ENCODE assay signal across 10 cellular contexts in genomic region chr7:23893942-23894890, GRCh38.
A peak's percentile ranks its signal among the peaks of the same experiment; 100 is the strongest.
DNase-seq lines count a peak whose midpoint lies in the region; ATAC-seq, FAIRE-seq and TF ChIP-seq lines count a peak whose summit lies in the region.
"Had no signal": no experiment of that assay in that cellular context is flagged by ENCODE, and none has a peak within 500 bp of the region (broad histone marks: within the 10 kb centered on the region; RNA-seq: fewer than 3 reads in every experiment).

No MANE protein-coding gene starts in this region.

- no peak overlapping the region for H2AFZ ChIP-seq in GM23248
- no peak overlapping the region for H2AFZ ChIP-seq in K562 (ENCODE audit: low read depth, low read length)

- H3K4me1 ChIP-seq in GM23248 (ENCODE audit: insufficient read depth) (no peaks in the 10 kb centered on the region), K562 (replicated peaks in 1 of 2; ENCODE audit: control insufficient read depth in 2 of 2, insufficient read depth in 2 of 2, low read length in 2 of 2) (no peaks in the 10 kb centered on the region; a peak in 1 of 5 replicates)

- H3K79me2 ChIP-seq in GM23248 (ENCODE audit: insufficient read depth) (no peaks in the 10 kb centered on the region), K562 (ENCODE audit: control insufficient read depth, insufficient read depth, low read length) (no peaks in the 10 kb centered on the region)

- no peak for TF ChIP-seq CTCF in K562 (IDR thresholded peaks at IDR 0.05 in 2 of 3, conservative IDR thresholded peaks at IDR 0.05 in 1 of 3; ENCODE audit: insufficient read depth in 2 of 3, low read depth in 1 of 3, low read length in 3 of 3)

- H3K9me3 ChIP-seq in GM23248 (ENCODE audit: low read depth) = no peaks in the 10 kb centered on the region
- no peaks in the 10 kb centered on the region for H3K9me3 ChIP-seq in K562 (replicated peaks; ENCODE audit: control insufficient read depth, insufficient read depth, low read depth, low read length)

- H3K9ac ChIP-seq in GM23248 (no peak overlapping the region), K562 (ENCODE audit: insufficient read depth in 1 of 2, low read depth in 2 of 2, low read length in 2 of 2) (no peak overlapping the region)

- H3K4me3 ChIP-seq in GM23248 = no peak overlapping the region
- H3K4me3 ChIP-seq in K562 = no peak overlapping the region

- DNase-seq in GM23248 = peak; percentile 9
- DNase-seq in RPMI8226 = peak; percentile 65
- no peak for DNase-seq in K562 (ENCODE audit: extremely low read depth in 1 of 4, low spot score in 3 of 4)
- DNase-seq in stimulated activated CD8-positive, alpha-beta memory T cell treated with anti-CD3 and anti-CD28 coated beads, Interleukin-15, amount 100 ng/mL, for 24 hours (ENCODE audit: low read depth) = peak; percentile 2
- DNase-seq in SKM-1 (lab: John Stamatoyannopoulos, UW; ENCODE audit: unreplicated experiment) = no peak
- DNase-seq in nucleus accumbens (lab: John Stamatoyannopoulos, UW) = no peak
- DNase-seq: effector memory CD4-positive, alpha-beta T cell; NCI-H187 treated with DMSO at 0.1 percent for 48 hours had no signal

- no peak for TF ChIP-seq POLR2A in K562 (conservative IDR thresholded peaks at IDR 0.05)

- TF ChIP-seq RAD21 in K562 (CRISPR knock-in tag; conservative IDR thresholded peaks at IDR 0.05 in 1 of 2, IDR thresholded peaks at IDR 0.05 in 1 of 2) = no peak

- WGBS in GM23248 (ENCODE audit: low coverage in 1 of 2, low lambda C conversion rate in 2 of 2, missing lambda C conversion rate in 2 of 2), 2 experiments = 39 to 44% methylated on average over 13 of the region's 13 CpGs
- WGBS in K562 (ENCODE audit: insufficient coverage, low coverage, missing lambda C conversion rate) = 3% methylated on average over 13 of the region's 13 CpGs

- POLR2A ChIA-PET in K562 (lab: Yijun Ruan, JAX) = interaction anchor here (0.5 to 0.8 kb wide), 2 partner anchors 10 to 739 kb away, joined by 3 read pairs; no protein-coding TSS in a partner anchor

- H3K36me3 ChIP-seq in GM23248 (ENCODE audit: low read depth) (no peaks in the 10 kb centered on the region), K562 (ENCODE audit: control insufficient read depth, insufficient read depth, low read length) (no peaks in the 10 kb centered on the region)

- ATAC-seq in K562 (no peak), GM18498 (IDR thresholded peaks at IDR 0.05; ENCODE audit: unreplicated experiment) (no peak)

- TF ChIP-seq EP300 in K562 (IDR thresholded peaks at IDR 0.05; ENCODE audit: low read length) = no peak

- H3K27ac ChIP-seq in GM23248 (no peak overlapping the region), K562 (ENCODE audit: extremely low read depth, low read depth, low read length) (no peak overlapping the region)

- H3K9me1 ChIP-seq in K562 (ENCODE audit: control insufficient read depth, insufficient read depth, low read length) = no peaks in the 10 kb centered on the region

- no peaks in the 10 kb centered on the region for H3F3A ChIP-seq in GM23248 (ENCODE audit: insufficient read depth)

- intact Hi-C loops in K562 (cut with micrococcal nuclease) = no loop called here

- no peak overlapping the region for H3K4me2 ChIP-seq in GM23248 (ENCODE audit: unreplicated experiment)
- no peak overlapping the region for H3K4me2 ChIP-seq in K562 (ENCODE audit: insufficient read depth, low read length)

- no peaks in the 10 kb centered on the region for H3K9me2 ChIP-seq in GM23248 (ENCODE audit: insufficient read depth)

- FAIRE-seq in K562 (lab: Jason Lieb, UNC) = no peak
- FAIRE-seq: TTC549 had no signal

- H4K20me1 ChIP-seq in GM23248 (ENCODE audit: insufficient read depth) = no peaks in the 10 kb centered on the region
- no peaks in the 10 kb centered on the region for H4K20me1 ChIP-seq in K562 (replicated peaks; ENCODE audit: control insufficient read depth, insufficient read depth, low read length)

- no peaks in the 10 kb centered on the region for H3K27me3 ChIP-seq in GM23248 (replicated peaks; ENCODE audit: insufficient read depth)
- peaks cover 7 to 16% of the 10 kb centered on the region in 2 experiments; a peak in 2 of 5 replicates for H3K27me3 ChIP-seq in K562 (ENCODE audit: control insufficient read depth in 2 of 2, insufficient read depth in 2 of 2, low read length in 2 of 2)

- CTCF ChIA-PET in K562 (lab: Yijun Ruan, JAX; ENCODE audit: low intra/inter-chr PET ratio) = no interaction called here

- no TSS peak for BruUV-seq in K562 (replicated peaks; lab: Mats Ljungman, UMichigan)

- in situ Hi-C loops in GM23248 (cut with MboI) (no loop called here), K562 (cut with MboI) (no loop called here)

TF ChIP-seq in K562, 482 proteins besides CTCF, POLR2A, EP300 and RAD21:
- TF ChIP-seq ZBTB11 (CRISPR knock-in tag; IDR thresholded peaks at IDR 0.05) = no peak
- TF ChIP-seq ID3 (CRISPR knock-in tag; IDR thresholded peaks at IDR 0.05) = no peak
- 0 out of 2 replicates have a peak, but pooled peaks have one; percentile 70 for TF ChIP-seq ID3 (tag; IDR thresholded peaks at IDR 0.05)

Comparison
In these comparisons a context has a peak if more than half of its experiments do, and no peak if none do; other contexts are left out.
1. DNase-seq: peak in GM23248 (single experiment), RPMI8226 (single experiment) and stimulated activated CD8-positive, alpha-beta memory T cell treated with anti-CD3 and anti-CD28 coated beads, Interleukin-15, amount 100 ng/mL, for 24 hours (single experiment); none in K562 (0 of 4), SKM-1 (single experiment) and nucleus accumbens (0 of 56).